Comparison of ENCODE assay signal across 31 cellular contexts in genomic region chr7:41024126-41024525, GRCh38.
"Had no signal": no experiment of that assay in that cellular context is flagged by ENCODE, and none has a peak within 500 bp of the region (broad histone marks: within the 10 kb centered on the region; RNA-seq: fewer than 3 reads in every experiment).

No MANE protein-coding gene starts in this region.

- H3K4me3 ChIP-seq: adrenal gland, breast epithelium, cardiac muscle cell, coronary artery, dorsolateral prefrontal cortex had no signal

- DNase-seq: activated B cell treated with CpG ODN at 0.5 μM for 24 hours; activated CD4-positive, alpha-beta memory T cell treated with anti-CD3 and anti-CD28 coated beads for 36 hours; activated CD4-positive, alpha-beta T cell treated with anti-CD3 and anti-CD28 coated beads for 36 hours; activated CD4-positive, alpha-beta T cell treated with anti-CD3 and anti-CD28 coated beads, Interleukin-2, amount 10 ng/mL, durations not matched to agents 24 days and 14 days; activated CD8-positive, alpha-beta memory T cell treated with anti-CD3 and anti-CD28 coated beads, Interleukin-2, amount 10 ng/mL, durations not matched to agents 7 days and 5 days; activated CD8-positive, alpha-beta memory T cell treated with anti-CD3 and anti-CD28 coated beads, Interleukin-2, amount 50 U/mL, for 4 hours; activated CD8-positive, alpha-beta T cell treated with anti-CD3 and anti-CD28 coated beads, Interleukin-2, amount 10 ng/mL, durations not matched to agents 7 days and 5 days; activated effector memory CD4-positive, alpha-beta T cell treated with anti-CD3 and anti-CD28 coated beads, Interleukin-2, amount 50 U/mL, for 16 hours; activated naive CD4-positive, alpha-beta T cell treated with anti-CD3 and anti-CD28 coated beads for 36 hours; activated naive CD8-positive, alpha-beta T cell treated with anti-CD3 and anti-CD28 coated beads for 36 hours; activated naive CD8-positive, alpha-beta T cell treated with anti-CD3 and anti-CD28 coated beads, Interleukin-2, amount 50 U/mL, for 24 hours; activated T-cell treated with anti-CD3 and anti-CD28 coated beads, Interleukin-2, amount 50 U/mL, for 1 hour; activated T-cell treated with anti-CD3 and anti-CD28 coated beads, Interleukin-2, amount 50 U/mL, for 48 hours; adrenal gland; amygdala; aorta; dorsolateral prefrontal cortex; effector memory CD4-positive, alpha-beta T cell; endodermal cell; foreskin fibroblast; glutamatergic neuron; T-helper 1 cell; T-helper 17 cell; T1000; WERI-Rb-1 had no signal

- H3K27me3 ChIP-seq: adrenal gland, breast epithelium, cardiac muscle cell, dorsolateral prefrontal cortex had no signal

- H3K36me3 ChIP-seq: adrenal gland, breast epithelium, cardiac muscle cell, WERI-Rb-1 had no signal

- H3K9me3 ChIP-seq: adrenal gland, breast epithelium had no signal

- H3K27ac ChIP-seq: adrenal gland, breast epithelium, cardiac muscle cell, coronary artery, dorsolateral prefrontal cortex, WERI-Rb-1 had no signal

- ATAC-seq: activated CD4-positive, alpha-beta T cell treated with anti-CD3 and anti-CD28 coated beads for 36 hours; activated CD4-positive, CD25-positive, alpha-beta regulatory T cell treated with anti-CD3 and anti-CD28 coated beads, Interleukin-2, amount 50 U/mL, for 24 hours; activated CD8-positive, alpha-beta memory T cell treated with anti-CD3 and anti-CD28 coated beads, Interleukin-2, amount 10 ng/mL, durations not matched to agents 7 days and 5 days; activated CD8-positive, alpha-beta T cell treated with anti-CD3 and anti-CD28 coated beads, Interleukin-2, amount 10 ng/mL, durations not matched to agents 7 days and 5 days; activated naive CD8-positive, alpha-beta T cell treated with anti-CD3 and anti-CD28 coated beads, Interleukin-2, amount 50 U/mL, for 24 hours; esophagus mucosa; T-helper 17 cell had no signal

- FAIRE-seq: frontal cortex had no signal

- H3K4me1 ChIP-seq: adrenal gland, breast epithelium had no signal
